Comparison of ENCODE assay signal across 27 cellular contexts in the genomic region with DNA sequence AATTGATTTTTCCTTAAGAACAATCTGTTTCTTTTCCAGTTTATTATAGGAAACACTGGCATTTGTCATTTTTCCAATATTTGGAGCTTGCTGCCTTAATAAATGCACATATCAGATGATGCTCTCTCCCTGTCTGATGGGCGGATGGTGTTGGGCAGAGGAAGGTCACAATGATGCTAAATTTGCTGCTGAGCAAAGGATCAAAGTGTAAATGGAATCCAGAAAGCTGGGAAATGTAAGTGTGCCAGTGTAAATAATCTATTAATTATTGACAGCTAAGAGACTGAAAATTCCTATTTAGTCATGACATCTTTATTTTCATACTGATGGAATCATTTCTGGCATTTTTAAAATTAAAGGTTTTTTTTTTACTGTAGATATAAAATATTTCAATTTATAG.
"Had no signal": no experiment of that assay in that cellular context is flagged by ENCODE, and none has a peak within 500 bp of the region (broad histone marks: within the 10 kb centered on the region; RNA-seq: fewer than 3 reads in every experiment).

No MANE protein-coding gene starts in this region.

- H3K36me3 ChIP-seq: colonic mucosa, esophagus muscularis mucosa, gastroesophageal sphincter, heart right ventricle, left ventricle myocardium inferior, lower lobe of right lung, neutrophil, pancreas, right atrium auricular region, sigmoid colon, stomach, thyroid gland, vagina had no signal

- H3K27ac ChIP-seq: colonic mucosa, epithelial cell of prostate, esophagus muscularis mucosa, foreskin keratinocyte, gastroesophageal sphincter, heart right ventricle, left ventricle myocardium inferior, lower lobe of right lung, neutrophil, pancreas, right atrium auricular region, sigmoid colon, stomach, thyroid gland, vagina had no signal

- H3K4me3 ChIP-seq: colonic mucosa, esophagus muscularis mucosa, gastroesophageal sphincter, heart right ventricle, left ventricle myocardium inferior, lower lobe of right lung, pancreas, right atrium auricular region, sigmoid colon, stomach, thyroid gland, vagina had no signal

- H3K36me3 Mint-ChIP-seq: natural killer cell; stimulated activated effector memory CD8-positive, alpha-beta T cell treated with anti-CD3 and anti-CD28 coated beads, Interleukin-12 subunit alpha, Interleukin-12 subunit beta, amount 100 ng/mL, for 72 hours had no signal

- H3K9me3 ChIP-seq: colonic mucosa, esophagus muscularis mucosa, gastroesophageal sphincter, heart right ventricle, left ventricle myocardium inferior, lower lobe of right lung, neutrophil, pancreas, right atrium auricular region, sigmoid colon, stomach, thyroid gland, vagina had no signal

- DNase-seq: colonic mucosa; effector CD8-positive, alpha-beta T cell; endodermal cell; foreskin keratinocyte; heart right ventricle; hippocampal formation; left cardiac atrium; left ventricle myocardium inferior; lower lobe of right lung; natural killer cell; pancreas; sigmoid colon; stimulated activated CD4-positive, alpha-beta T cell treated with anti-CD3 and anti-CD28 coated beads, Interleukin-2, amount 100 ng/mL, for 24 hours; stimulated activated CD4-positive, alpha-beta T cell treated with anti-CD3 and anti-CD28 coated beads, Interleukin-4, amount 100 ng/mL, for 24 hours; stimulated activated naive CD4-positive, alpha-beta T cell treated with Interleukin-2 at 50 U/mL for 16 hours; stomach; thyroid gland; trophoblast cell had no signal

- H3K27ac Mint-ChIP-seq: dendritic cell treated with granulocyte-macrophage colony-stimulating factor and Interleukin-4, amounts not matched to agents 40 ng/mL and 50 ng/mL, for 4 days; endodermal cell; natural killer cell; stimulated activated effector memory CD8-positive, alpha-beta T cell treated with anti-CD3 and anti-CD28 coated beads, Interleukin-12 subunit alpha, Interleukin-12 subunit beta, amount 100 ng/mL, for 72 hours had no signal

- H3K27me3 ChIP-seq: colonic mucosa, esophagus muscularis mucosa, gastroesophageal sphincter, pancreas, right atrium auricular region, sigmoid colon, stomach, thyroid gland, vagina had no signal

- H3K9me3 Mint-ChIP-seq: dendritic cell treated with granulocyte-macrophage colony-stimulating factor and Interleukin-4, amounts not matched to agents 40 ng/mL and 50 ng/mL, for 4 days; endodermal cell; natural killer cell; neural crest cell; stimulated activated effector memory CD8-positive, alpha-beta T cell treated with anti-CD3 and anti-CD28 coated beads, Interleukin-12 subunit alpha, Interleukin-12 subunit beta, amount 100 ng/mL, for 72 hours had no signal

- H3K4me1 Mint-ChIP-seq: endodermal cell; natural killer cell; neural crest cell; stimulated activated effector memory CD8-positive, alpha-beta T cell treated with anti-CD3 and anti-CD28 coated beads, Interleukin-12 subunit alpha, Interleukin-12 subunit beta, amount 100 ng/mL, for 72 hours had no signal

- H3K4me3 Mint-ChIP-seq: dendritic cell treated with granulocyte-macrophage colony-stimulating factor and Interleukin-4, amounts not matched to agents 40 ng/mL and 50 ng/mL, for 4 days; endodermal cell; natural killer cell; neural crest cell; stimulated activated effector memory CD8-positive, alpha-beta T cell treated with anti-CD3 and anti-CD28 coated beads, Interleukin-12 subunit alpha, Interleukin-12 subunit beta, amount 100 ng/mL, for 72 hours had no signal

- H3K4me1 ChIP-seq: colonic mucosa, foreskin keratinocyte, left ventricle myocardium inferior, pancreas, right atrium auricular region, thyroid gland had no signal

- ATAC-seq: foreskin keratinocyte; gastroesophageal sphincter; heart right ventricle; left cardiac atrium; lower lobe of right lung; natural killer cell; pancreas; stimulated activated effector memory CD8-positive, alpha-beta T cell treated with anti-CD3 and anti-CD28 coated beads, Interleukin-12 subunit alpha, Interleukin-12 subunit beta, amount 100 ng/mL, for 72 hours had no signal
